1 cellular context compared by ENCODE assay signal in the genomic region with DNA sequence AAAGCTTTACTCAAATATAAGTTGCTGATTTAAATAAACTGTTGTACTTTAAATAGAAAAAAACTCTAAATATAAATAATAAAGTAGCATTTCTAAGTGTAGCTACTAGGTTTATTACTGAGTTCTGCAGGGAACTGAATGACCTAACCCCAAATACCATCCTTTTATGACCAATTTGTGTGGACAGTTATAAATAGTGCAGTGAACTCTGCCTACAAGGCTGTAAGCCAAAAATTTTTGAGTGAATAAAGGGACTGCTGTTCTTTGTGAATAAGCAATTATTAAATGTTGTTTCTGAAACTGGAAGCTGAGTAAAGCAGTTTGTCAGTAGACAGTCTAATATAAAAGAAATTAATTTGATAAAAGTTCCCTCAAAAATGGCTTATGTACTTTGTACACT.
TF ChIP-seq lines count a peak whose summit lies in the region.

No MANE protein-coding gene starts in this region.

TF ChIP-seq in SK-N-SH, 30 proteins besides CTCF, POLR2A, EP300 and RAD21 (continued from another document):
- TF ChIP-seq SIN3A (IDR thresholded peaks at IDR 0.05; ENCODE audit: borderline replicate concordance, low read depth, low read length) (no peak), FOSL2 (IDR thresholded peaks at IDR 0.05; ENCODE audit: borderline replicate concordance, low read depth) (no peak), NFIC (IDR thresholded peaks at IDR 0.05; ENCODE audit: borderline replicate concordance) (no peak), ELF1 (IDR thresholded peaks at IDR 0.05) (no peak), MEF2A (IDR thresholded peaks at IDR 0.05; ENCODE audit: borderline replicate concordance, low read depth) (no peak), TCF12 (IDR thresholded peaks at IDR 0.05) (no peak)
- TF ChIP-seq, protein P1, sequence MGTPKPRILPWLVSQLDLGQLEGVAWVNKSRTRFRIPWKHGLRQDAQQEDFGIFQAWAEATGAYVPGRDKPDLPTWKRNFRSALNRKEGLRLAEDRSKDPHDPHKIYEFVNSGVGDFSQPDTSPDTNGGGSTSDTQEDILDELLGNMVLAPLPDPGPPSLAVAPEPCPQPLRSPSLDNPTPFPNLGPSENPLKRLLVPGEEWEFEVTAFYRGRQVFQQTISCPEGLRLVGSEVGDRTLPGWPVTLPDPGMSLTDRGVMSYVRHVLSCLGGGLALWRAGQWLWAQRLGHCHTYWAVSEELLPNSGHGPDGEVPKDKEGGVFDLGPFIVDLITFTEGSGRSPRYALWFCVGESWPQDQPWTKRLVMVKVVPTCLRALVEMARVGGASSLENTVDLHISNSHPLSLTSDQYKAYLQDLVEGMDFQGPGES (IDR thresholded peaks at IDR 0.05; ENCODE audit: low read depth, low read length): no peak
